ENCODE assay signal across 8 cellular contexts in the genomic region with DNA sequence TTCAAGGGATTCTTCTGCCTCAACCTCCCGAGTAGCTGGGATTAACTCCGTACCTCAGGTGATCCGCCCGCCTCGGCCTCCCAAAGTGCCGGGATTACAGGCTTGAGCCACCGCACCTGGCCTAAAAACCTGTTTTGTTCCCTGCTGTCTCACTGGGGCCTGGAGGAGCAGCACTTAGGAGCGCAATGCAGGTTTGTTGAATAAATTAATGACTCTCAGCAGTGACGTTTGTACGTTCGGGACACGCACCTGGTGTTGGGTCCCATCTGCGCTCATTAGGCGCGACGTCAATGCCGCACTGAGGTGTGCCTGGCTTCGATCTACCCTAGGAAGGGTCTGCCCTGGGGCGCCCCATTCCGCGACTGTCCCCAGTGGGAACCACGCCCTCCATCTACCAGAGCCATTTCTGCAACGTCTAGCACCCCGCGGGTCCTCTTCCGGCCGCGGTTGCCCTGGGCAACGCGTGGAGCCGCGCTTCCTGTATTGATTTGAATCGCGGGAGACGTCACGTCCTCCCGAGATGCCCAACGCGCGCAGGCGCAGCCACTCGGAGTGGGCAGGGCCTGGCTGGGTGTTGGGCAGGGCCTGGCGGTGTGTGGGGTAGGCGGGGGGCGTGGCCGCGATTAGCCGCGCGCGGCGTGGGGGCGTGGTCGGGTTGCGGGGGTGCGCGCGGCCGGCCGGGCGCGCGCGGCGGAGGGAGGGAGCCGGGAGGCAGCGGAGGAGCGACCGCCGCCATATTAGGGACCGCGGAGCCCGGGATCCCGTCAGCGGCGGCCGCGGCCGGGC.
DNase-seq lines count a peak whose midpoint lies in the region; ATAC-seq and TF ChIP-seq lines count a peak whose summit lies in the region.

A gene (plus strand): TSS at position 714 of the 786 bp plus-strand sequence. CDS start 16,679 bp downstream, outside the sequence.

- TF ChIP-seq POLR2A in GM18951 (IDR thresholded peaks at IDR 0.05; ENCODE audit: extremely low read depth, insufficient read depth, insufficient read length) = peak; percentile 72

- DNase-seq in AG08395 (ENCODE audit: low spot score) = peak; percentile 100
- peak; percentile 99 for DNase-seq in NCI-H345 (lab: John Stamatoyannopoulos, UW)
- DNase-seq in activated CD4-positive, CD25-positive, alpha-beta regulatory T cell (lab: John Stamatoyannopoulos, UW) = peak; percentile 98 to 100 (median 98)
- DNase-seq in central memory CD4-positive, alpha-beta T cell = peak; percentile 100
- peak; percentile 97 for DNase-seq in iris pigment epithelial cell (ENCODE audit: low read depth)
- DNase-seq in stimulated activated CD4-positive, alpha-beta T cell treated with anti-CD3 and anti-CD28 coated beads, Interleukin-12 subunit alpha, Interleukin-12 subunit beta, amount 100 ng/mL, for 4 hours = peak; percentile 99

- in situ Hi-C loops in GM18951 (cut with MboI; ENCODE audit: low sequenced_read_pairs, unreplicated experiment) = no loop called here

- ATAC-seq in HG03196 (IDR thresholded peaks at IDR 0.05; ENCODE audit: unreplicated experiment) = peak; percentile 82

Comparison
In these comparisons a context has a peak if more than half of its experiments do, and no peak if none do; other contexts are left out.
1. Peak in every context shown above with its lines: DNase-seq and ATAC-seq.